8 cellular contexts compared by ENCODE assay signal in genomic region chr1:197199923-197200467, GRCh38. TPM values are rescaled to one million over a fixed set of nuclear protein-coding genes. Genes with fewer than 3 reads are reported as not detected.
A peak's percentile ranks its signal among the peaks of the same experiment; 100 is the strongest.
DNase-seq lines count a peak whose midpoint lies in the region; ATAC-seq, FAIRE-seq and TF ChIP-seq lines count a peak whose summit lies in the region.

No MANE protein-coding gene starts in this region.

- 38 to 43% methylated on average over 5 of the region's 5 CpGs for WGBS in transverse colon (ENCODE audit: low coverage in 1 of 2), 2 donors

- TF ChIP-seq POLR2A in transverse colon (IDR thresholded peaks at IDR 0.05) (no peak), GM12891 (IDR thresholded peaks at IDR 0.05; ENCODE audit: low read depth, low read length) (no peak)

- no TSS peak for BruUV-seq in A673 (replicated peaks; lab: Mats Ljungman, UMichigan)

- H3K27ac ChIP-seq in A673 (ENCODE audit: low read depth, low read length, poor library complexity, severe bottlenecking) = peak overlapping the region; percentile 87
- peak overlapping the region; percentile 92 to 95 (median 94) for H3K27ac ChIP-seq in transverse colon

- DNase-seq in A673 (ENCODE audit: low spot score) = peak; percentile 4
- no peak for DNase-seq in GM19239 (ENCODE audit: insufficient read length, low spot score)
- no peak for DNase-seq in activated T-helper 1 cell treated with anti-CD3 and anti-CD28 coated beads, Interleukin-12 subunit alpha, Interleukin-12 subunit beta, Interleukin-2, Interleukin-4 antibody, amounts not matched to agents 30 ng/mL and 10 ng/mL and 1 ng/mL, durations not matched to agents 14 hours and 24 hours and 36 hours (ENCODE audit: low spot score)
- no peak for DNase-seq in left colon
- no peak for DNase-seq in transverse colon
- DNase-seq in NCI-H1092 (lab: John Stamatoyannopoulos, UW) = no peak
- DNase-seq in GM12891 (ENCODE audit: insufficient read length, low spot score) = no peak

- intact Hi-C loops in A673 (cut with micrococcal nuclease; ENCODE audit: unreplicated experiment) = no loop called here
- intact Hi-C loops in activated T-helper 1 cell treated with anti-CD3 and anti-CD28 coated beads, Interleukin-12 subunit alpha, Interleukin-12 subunit beta, Interleukin-2, Interleukin-4 antibody, amounts not matched to agents 30 ng/mL and 10 ng/mL and 1 ng/mL, durations not matched to agents 14 hours and 24 hours and 36 hours (cut with micrococcal nuclease) = loop anchor here (10.0 kb wide), 1 partner anchor 475 kb away; no protein-coding TSS in a partner anchor
- intact Hi-C loops in left colon (cut with DNase I, micrococcal nuclease) = no loop called here
- intact Hi-C loops in transverse colon (cut with DNase I; ENCODE audit: low total_unique reads) = no loop called here

- POLR2A ChIA-PET in A673 (lab: Charles Lee; ENCODE audit: low non-redundant PET) = interaction anchor here (0.5 to 0.7 kb wide), 2 partner anchors 36 to 61 kb away, joined by 3 to 19 read pairs; no protein-coding TSS in a partner anchor

- H3K4me1 ChIP-seq in A673 (ENCODE audit: insufficient read depth, low read length, poor library complexity, severe bottlenecking) = peaks cover 15% of the 10 kb centered on the region
- peaks cover 11 to 53% (median 42%) of the 10 kb centered on the region in 4 donors for H3K4me1 ChIP-seq in transverse colon

- H3K36me3 ChIP-seq in A673 (ENCODE audit: insufficient read depth, low read length, poor library complexity, severe bottlenecking) (no peaks in the 10 kb centered on the region), transverse colon (no peaks in the 10 kb centered on the region)

- peak overlapping the region; percentile 78 for H3K4me3 ChIP-seq in A673 (ENCODE audit: low read depth, low read length, poor library complexity, severe bottlenecking)
- H3K4me3 ChIP-seq in transverse colon = peak overlapping the region in 3 of 4 donors; percentile 65 to 84 (median 72)

- in situ Hi-C loops in transverse colon (cut with MboI; ENCODE audit: low pct_ligation_motif_present in 1 of 4, low pct_unique_long_range_greater_than_20kb in 1 of 4, low sequenced_read_pairs in 3 of 4) = no loop called here

- TF ChIP-seq EP300 in transverse colon (IDR thresholded peaks at IDR 0.05; ENCODE audit: low read depth) = no peak

- FAIRE-seq in GM19239 (lab: Jason Lieb, UNC) (peak; percentile 11), GM12891 (lab: Jason Lieb, UNC) (no peak)

- peaks cover 8% of the 10 kb centered on the region for H3K36me3 Mint-ChIP-seq in activated T-helper 1 cell treated with anti-CD3 and anti-CD28 coated beads, Interleukin-12 subunit alpha, Interleukin-12 subunit beta, Interleukin-2, Interleukin-4 antibody, amounts not matched to agents 30 ng/mL and 10 ng/mL and 1 ng/mL, durations not matched to agents 14 hours and 24 hours and 36 hours (ENCODE audit: low read depth)

- H3K4me1 Mint-ChIP-seq in activated T-helper 1 cell treated with anti-CD3 and anti-CD28 coated beads, Interleukin-12 subunit alpha, Interleukin-12 subunit beta, Interleukin-2, Interleukin-4 antibody, amounts not matched to agents 30 ng/mL and 10 ng/mL and 1 ng/mL, durations not matched to agents 14 hours and 24 hours and 36 hours (ENCODE audit: low read depth) = peaks cover 66% of the 10 kb centered on the region

- CTCF ChIA-PET in A673 (lab: Charles Lee) = no interaction called here

- TF ChIP-seq CTCF in A673 (conservative IDR thresholded peaks at IDR 0.05; ENCODE audit: low read depth, low read length) (no peak), transverse colon (IDR thresholded peaks at IDR 0.05) (no peak)

- ATAC-seq in left colon (peak; percentile 45), esophagus mucosa (no peak)

- H3K4me3 Mint-ChIP-seq in activated T-helper 1 cell treated with anti-CD3 and anti-CD28 coated beads, Interleukin-12 subunit alpha, Interleukin-12 subunit beta, Interleukin-2, Interleukin-4 antibody, amounts not matched to agents 30 ng/mL and 10 ng/mL and 1 ng/mL, durations not matched to agents 14 hours and 24 hours and 36 hours = peak overlapping the region; percentile 93

- H3K27me3 Mint-ChIP-seq in activated T-helper 1 cell treated with anti-CD3 and anti-CD28 coated beads, Interleukin-12 subunit alpha, Interleukin-12 subunit beta, Interleukin-2, Interleukin-4 antibody, amounts not matched to agents 30 ng/mL and 10 ng/mL and 1 ng/mL, durations not matched to agents 14 hours and 24 hours and 36 hours (ENCODE audit: insufficient read depth) = peaks cover 2% of the 10 kb centered on the region

- H3K9me3 Mint-ChIP-seq in activated T-helper 1 cell treated with anti-CD3 and anti-CD28 coated beads, Interleukin-12 subunit alpha, Interleukin-12 subunit beta, Interleukin-2, Interleukin-4 antibody, amounts not matched to agents 30 ng/mL and 10 ng/mL and 1 ng/mL, durations not matched to agents 14 hours and 24 hours and 36 hours = no peaks in the 10 kb centered on the region

- peak overlapping the region; percentile 96 for H3K27ac Mint-ChIP-seq in activated T-helper 1 cell treated with anti-CD3 and anti-CD28 coated beads, Interleukin-12 subunit alpha, Interleukin-12 subunit beta, Interleukin-2, Interleukin-4 antibody, amounts not matched to agents 30 ng/mL and 10 ng/mL and 1 ng/mL, durations not matched to agents 14 hours and 24 hours and 36 hours

- H3K27me3 ChIP-seq in A673 (replicated peaks; ENCODE audit: insufficient read depth, low read depth, low read length, poor library complexity) (no peaks in the 10 kb centered on the region), transverse colon (no peaks in the 10 kb centered on the region)

- no peaks in the 10 kb centered on the region for H3K9me3 ChIP-seq in A673 (ENCODE audit: low read depth, low read length, poor library complexity, severe bottlenecking)
- H3K9me3 ChIP-seq in transverse colon = no peaks in the 10 kb centered on the region

TF ChIP-seq in GM12891, 5 proteins besides CTCF, POLR2A, EP300 and RAD21:
- TF ChIP-seq SPI1 (IDR thresholded peaks at IDR 0.05; ENCODE audit: low read depth, low read length) (no peak), POU2F2 (IDR thresholded peaks at IDR 0.05; ENCODE audit: low read depth, low read length) (no peak), PAX5 (IDR thresholded peaks at IDR 0.05; ENCODE audit: insufficient read depth, low read length, severe bottlenecking) (no peak), POLR2AphosphoS5 (IDR thresholded peaks at IDR 0.05; ENCODE audit: low read depth, low read length) (no peak), TAF1 (IDR thresholded peaks at IDR 0.05; ENCODE audit: low read depth, low read length) (no peak)

RNA-seq across cellular contexts. Expression of gene ZBTB41, which starts 1.1 kb away (rescaled TPM):
- total RNA-seq in A673 (2021) (9.3 and 9.6 TPM in 2 replicates), left colon (10 to 100 TPM in 1 of 2 donors, 1 to 10 TPM in 1; 8.1 to 10.5 TPM), transverse colon (1 to 10 TPM; 2.6 to 9.5 (median 7.0) TPM), esophagus mucosa (5.4 TPM)
- 4.1 and 4.3 TPM in 2 replicates for total RNA-seq in activated T-helper 1 cell treated with anti-CD3 and anti-CD28 coated beads, Interleukin-12 subunit alpha, Interleukin-12 subunit beta, Interleukin-2, Interleukin-4 antibody, amounts not matched to agents 30 ng/mL and 10 ng/mL and 1 ng/mL, durations not matched to agents 14 hours and 24 hours and 36 hours
- polyA plus RNA-seq in GM12891 (2012; ENCODE audit: low read depth, missing spikeins) = 0.72 TPM

RNA-seq across cellular contexts. Expression of gene ASPM, which starts 53.5 kb away (rescaled TPM):
- 72.2 and 78.5 TPM in 2 replicates for total RNA-seq in A673 (2021)
- total RNA-seq in activated T-helper 1 cell treated with anti-CD3 and anti-CD28 coated beads, Interleukin-12 subunit alpha, Interleukin-12 subunit beta, Interleukin-2, Interleukin-4 antibody, amounts not matched to agents 30 ng/mL and 10 ng/mL and 1 ng/mL, durations not matched to agents 14 hours and 24 hours and 36 hours = 26.8 and 27.5 TPM in 2 replicates
- 1 to 10 TPM; 2.7 to 6.4 TPM for total RNA-seq in left colon
- total RNA-seq in transverse colon = 10 to 100 TPM in 1 of 4 donors, 1 to 10 TPM in 2, under 1 TPM in 1; 0.37 to 13.9 (median 2.5) TPM
- polyA plus RNA-seq in GM12891 (2012; ENCODE audit: low read depth, missing spikeins) = 8.4 TPM
- total RNA-seq in esophagus mucosa = 13.4 TPM
